ENCODE assay signal across 14 cellular contexts in the genomic region with DNA sequence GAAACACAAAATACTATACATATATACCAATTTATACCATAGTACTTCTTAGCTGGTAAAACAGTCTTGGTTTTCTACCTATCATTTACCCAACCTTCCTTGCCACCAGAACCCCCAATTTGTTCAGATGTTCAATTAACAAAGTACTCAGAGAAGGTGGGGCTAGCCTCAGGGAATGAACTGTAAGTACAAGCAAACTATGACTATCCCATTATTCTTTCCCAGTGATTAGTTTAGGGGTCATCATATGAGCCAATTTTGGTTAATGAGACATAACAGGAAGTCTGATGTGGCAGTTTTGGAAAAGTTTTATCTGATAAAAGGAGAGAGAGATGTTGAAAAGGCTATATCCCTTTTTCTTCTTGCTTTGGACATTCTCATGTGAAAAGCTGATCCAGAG.
DNase-seq lines count a peak whose midpoint lies in the region; ATAC-seq and TF ChIP-seq lines count a peak whose summit lies in the region.
"Had no signal": no experiment of that assay in that cellular context is flagged by ENCODE, and none has a peak within 500 bp of the region (broad histone marks: within the 10 kb centered on the region; RNA-seq: fewer than 3 reads in every experiment).

No MANE protein-coding gene starts in this region.

- no peaks in the 10 kb centered on the region for H3K36me3 ChIP-seq in GM23248 (ENCODE audit: low read depth)
- H3K36me3 ChIP-seq in fibroblast of lung (ENCODE audit: control insufficient read depth, insufficient read depth, low read length) = no peaks in the 10 kb centered on the region
- H3K36me3 ChIP-seq in endodermal cell (ENCODE audit: control insufficient read depth, insufficient read depth, low read length) = peaks cover 7% of the 10 kb centered on the region
- H3K36me3 ChIP-seq in spleen = peaks cover 0 to 7% (median 0%) of the 10 kb centered on the region in 6 donors
- H3K36me3 ChIP-seq: BLaER1 treated with 17β-estradiol and CSF1 and Interleukin-3, amounts not matched to agents 10 nM and 100 nM had no signal

- H4K20me1 ChIP-seq in GM23248 (ENCODE audit: insufficient read depth) = no peaks in the 10 kb centered on the region
- H4K20me1 ChIP-seq in fibroblast of lung (ENCODE audit: control insufficient read depth, extremely low read depth, insufficient read depth, low read length) = no peaks in the 10 kb centered on the region
- H4K20me1 ChIP-seq: BLaER1 treated with 17β-estradiol and CSF1 and Interleukin-3, amounts not matched to agents 10 nM and 100 nM had no signal

- H3K9ac ChIP-seq in GM23248 (no peak overlapping the region), fibroblast of lung (ENCODE audit: insufficient read depth, low read length) (no peak overlapping the region), endodermal cell (ENCODE audit: extremely low read depth, low read length, poor library complexity, severe bottlenecking) (no peak overlapping the region)
- H3K9ac ChIP-seq: BLaER1 treated with 17β-estradiol and CSF1 and Interleukin-3, amounts not matched to agents 10 nM and 100 nM had no signal

- H3K4me1 Mint-ChIP-seq in T-cell (no peaks in the 10 kb centered on the region), endodermal cell (peaks cover 12% of the 10 kb centered on the region)
- H3K4me1 Mint-ChIP-seq: H9 had no signal

- ATAC-seq in T-cell (replicated peaks in 1 of 4) (no peak), HG02840 (IDR thresholded peaks at IDR 0.05; ENCODE audit: low FRiP score, unreplicated experiment) (no peak)
- ATAC-seq: K562 had no signal

- H3F3A ChIP-seq in GM23248 (ENCODE audit: insufficient read depth) = peaks cover 14% of the 10 kb centered on the region; the same call in 1 of the 2 replicates

- no peaks in the 10 kb centered on the region for H3K9me2 ChIP-seq in GM23248 (ENCODE audit: insufficient read depth)

- H3K36me3 Mint-ChIP-seq in T-cell (peaks cover 22% of the 10 kb centered on the region), endodermal cell (ENCODE audit: low read depth) (peaks cover 5% of the 10 kb centered on the region)

- no peaks in the 10 kb centered on the region for H3K79me2 ChIP-seq in GM23248 (ENCODE audit: insufficient read depth)
- no peaks in the 10 kb centered on the region for H3K79me2 ChIP-seq in fibroblast of lung (ENCODE audit: control insufficient read depth, insufficient read depth, low read length)

- TF ChIP-seq CTCF in fibroblast of lung (conservative IDR thresholded peaks at IDR 0.05 in 1 of 2, IDR thresholded peaks at IDR 0.05 in 1 of 2; ENCODE audit: low read depth in 1 of 2, low read length in 2 of 2) = no peak
- TF ChIP-seq CTCF in endodermal cell (conservative IDR thresholded peaks at IDR 0.05) = no peak
- TF ChIP-seq CTCF in spleen (IDR thresholded peaks at IDR 0.05 in 8 of 11, conservative IDR thresholded peaks at IDR 0.05 in 3 of 11) = no peak

- CTCF ChIA-PET in T-cell (lab: Charles Lee) = no interaction called here

- H3K27me3 Mint-ChIP-seq in T-cell (no peaks in the 10 kb centered on the region), endodermal cell (ENCODE audit: insufficient read depth) (no peaks in the 10 kb centered on the region)

- H3K4me3 Mint-ChIP-seq in T-cell = no peak overlapping the region
- no peak overlapping the region for H3K4me3 Mint-ChIP-seq in endodermal cell
- H3K4me3 Mint-ChIP-seq: H9 had no signal

- in situ Hi-C loops in GM23248 (cut with MboI) = no loop called here

- H3K27ac ChIP-seq in GM23248 = 0 out of 2 replicates have a peak overlapping the region, but pooled peaks have one; percentile 7
- no peak overlapping the region for H3K27ac ChIP-seq in fibroblast of lung (ENCODE audit: insufficient read depth, low read length)
- H3K27ac ChIP-seq in endodermal cell (ENCODE audit: low read depth, low read length) = no peak overlapping the region
- no peak overlapping the region for H3K27ac ChIP-seq in spleen
- H3K27ac ChIP-seq: BLaER1 treated with 17β-estradiol and CSF1 and Interleukin-3, amounts not matched to agents 10 nM and 100 nM had no signal

- H3K9me3 ChIP-seq in GM23248 (ENCODE audit: low read depth) = no peaks in the 10 kb centered on the region
- H3K9me3 ChIP-seq in fibroblast of lung (ENCODE audit: control insufficient read depth, insufficient read depth, low read depth, low read length) = no peaks in the 10 kb centered on the region
- H3K9me3 ChIP-seq in endodermal cell (ENCODE audit: control insufficient read depth, low read length) = no peaks in the 10 kb centered on the region
- H3K9me3 ChIP-seq in spleen = peaks cover 0 to 7% (median 0%) of the 10 kb centered on the region in 8 donors
- H3K9me3 ChIP-seq: BLaER1 treated with 17β-estradiol and CSF1 and Interleukin-3, amounts not matched to agents 10 nM and 100 nM had no signal

- peak overlapping the region; percentile 22 for H3K4me2 ChIP-seq in GM23248 (ENCODE audit: unreplicated experiment)
- peak overlapping the region; percentile 5 for H3K4me2 ChIP-seq in fibroblast of lung (ENCODE audit: extremely low read depth, insufficient read depth, low read length)
- H3K4me2 ChIP-seq: BLaER1 treated with 17β-estradiol and CSF1 and Interleukin-3, amounts not matched to agents 10 nM and 100 nM had no signal

- POLR2A ChIA-PET in T-cell (lab: Charles Lee) = no interaction called here

- H3K27ac Mint-ChIP-seq in T-cell (no peak overlapping the region), endodermal cell (no peak overlapping the region)
- H3K27ac Mint-ChIP-seq: H9 had no signal

- no peak for TF ChIP-seq POLR2A in spleen (IDR thresholded peaks at IDR 0.05)

- H3K9me3 Mint-ChIP-seq in T-cell (peaks cover 0 to 6% (median 3%) of the 10 kb centered on the region in 3 donors), endodermal cell (peaks cover 2% of the 10 kb centered on the region)
- H3K9me3 Mint-ChIP-seq: H9 had no signal

- H2AFZ ChIP-seq in GM23248 (no peak overlapping the region), fibroblast of lung (ENCODE audit: low read length) (no peak overlapping the region)

- intact Hi-C loops in spleen (cut with DNase I; ENCODE audit: low total_unique reads) = no loop called here

- H3K27me3 ChIP-seq in GM23248 (replicated peaks; ENCODE audit: insufficient read depth) (no peaks in the 10 kb centered on the region), fibroblast of lung (ENCODE audit: control insufficient read depth, insufficient read depth, low read length) (no peaks in the 10 kb centered on the region), endodermal cell (ENCODE audit: control insufficient read depth, insufficient read depth, low read length, poor library complexity, severe bottlenecking) (no peaks in the 10 kb centered on the region), spleen (replicated peaks in 1 of 7) (no peaks in the 10 kb centered on the region)
- H3K27me3 ChIP-seq: BLaER1 treated with 17β-estradiol and CSF1 and Interleukin-3, amounts not matched to agents 10 nM and 100 nM had no signal

- H3K4me3 ChIP-seq in GM23248 = no peak overlapping the region
- H3K4me3 ChIP-seq in fibroblast of lung (replicated peaks in 1 of 4; ENCODE audit: control extremely low read depth in 1 of 4, insufficient read depth in 1 of 4, low read depth in 3 of 4, low read length in 4 of 4) = no peak overlapping the region
- H3K4me3 ChIP-seq in endodermal cell (ENCODE audit: low read length) = no peak overlapping the region
- no peak overlapping the region for H3K4me3 ChIP-seq in spleen
- H3K4me3 ChIP-seq: BLaER1 treated with 17β-estradiol and CSF1 and Interleukin-3, amounts not matched to agents 10 nM and 100 nM; K562 had no signal

- H3K4me1 ChIP-seq in GM23248 (ENCODE audit: insufficient read depth) (peaks cover 22% of the 10 kb centered on the region), fibroblast of lung (ENCODE audit: control insufficient read depth, extremely low read depth, insufficient read depth, low read length) (no peaks in the 10 kb centered on the region), endodermal cell (ENCODE audit: control insufficient read depth, insufficient read depth, low read length) (no peaks in the 10 kb centered on the region), spleen (no peaks in the 10 kb centered on the region)
- H3K4me1 ChIP-seq: BLaER1 treated with 17β-estradiol and CSF1 and Interleukin-3, amounts not matched to agents 10 nM and 100 nM had no signal

- DNase-seq in GM23248 = peak; percentile 50
- peak; percentile 54 for DNase-seq in NCI-H69 (lab: John Stamatoyannopoulos, UW)
- DNase-seq in fibroblast of lung (ENCODE audit: low read depth in 2 of 2) = peak in 1 of 2 donors; percentile 43
- DNase-seq in T-cell = no peak
- no peak for DNase-seq in endodermal cell
- DNase-seq in spleen = no peak
- DNase-seq: H9, NCI-H1092, NCI-H526, OCI-M1, Right ventricle myocardium superior had no signal

Comparison
In these comparisons a context has a peak if more than half of its experiments do, and no peak if none do; other contexts are left out.
1. DNase-seq: peak in GM23248 (single experiment) and NCI-H69 (single experiment); none in T-cell (0 of 34), endodermal cell (single experiment) and spleen (single experiment).